In the genomic region with DNA sequence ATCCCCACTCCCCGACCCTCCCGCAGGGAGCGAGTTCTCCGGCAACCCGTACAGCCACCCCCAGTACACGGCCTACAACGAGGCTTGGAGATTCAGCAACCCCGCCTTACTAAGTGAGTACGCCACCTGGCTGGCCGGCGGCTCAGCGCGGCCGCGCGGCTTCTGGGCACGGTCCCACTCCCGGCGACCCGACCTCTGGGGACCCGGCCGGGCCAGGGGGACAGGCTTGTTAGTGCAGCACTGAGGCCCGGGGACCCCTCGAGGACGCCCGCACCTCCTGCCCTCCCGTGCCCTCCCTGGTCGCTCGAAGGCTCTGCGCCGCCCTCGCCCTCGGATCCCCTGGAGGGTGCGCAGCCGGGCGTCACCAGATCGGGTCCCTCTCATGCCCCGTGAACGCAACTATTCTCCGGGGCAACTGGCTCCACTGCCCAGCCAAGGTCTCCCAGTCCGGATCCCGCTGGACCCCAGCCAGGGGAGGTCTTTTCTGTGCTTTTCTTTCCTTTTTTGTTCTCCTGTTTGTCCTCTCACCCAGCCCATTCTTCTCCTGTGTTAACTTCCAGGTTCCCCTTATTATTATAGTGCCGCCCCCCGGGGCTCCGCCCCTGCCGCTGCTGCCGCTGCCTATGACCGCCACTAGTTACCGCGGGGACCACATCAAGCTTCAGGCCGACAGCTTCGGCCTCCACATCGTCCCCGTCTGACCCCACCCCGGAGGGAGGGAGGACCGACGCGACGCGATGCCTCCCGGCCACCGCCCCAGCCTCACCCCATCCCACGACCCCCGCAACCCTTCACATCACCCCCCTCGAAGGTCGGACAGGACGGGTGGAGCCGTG, we compare ENCODE assay signal across 8 cellular contexts.
A peak's percentile ranks its signal among the peaks of the same experiment; 100 is the strongest.
DNase-seq lines count a peak whose midpoint lies in the region; ATAC-seq and TF ChIP-seq lines count a peak whose summit lies in the region.

No MANE protein-coding gene starts in this region.

- intact Hi-C loops in mammary epithelial cell (cut with micrococcal nuclease) = loop anchor here (5.0 kb wide), 2 partner anchors 85 to 265 kb away; no protein-coding TSS in a partner anchor
- intact Hi-C loops in upper lobe of right lung (cut with DNase I) = no loop called here
- intact Hi-C loops in posterior vena cava (cut with DNase I) = no loop called here

- WGBS in mammary epithelial cell (ENCODE audit: low coverage, missing lambda C conversion rate) = no CpG with 5 or more reads among the region's 68 CpGs
- WGBS in lung, 2 donors = 1 to 2% methylated on average over 51 to 68 of the region's 68 CpGs

- no TSS peak for BruUV-seq in mammary epithelial cell (replicated peaks; lab: Mats Ljungman, UMichigan)

- CTCF ChIA-PET in mammary epithelial cell (lab: Charles Lee; ENCODE audit: low non-redundant PET) = no interaction called here

- H3K4me3 ChIP-seq in Peyer's patch = peak overlapping the region; percentile 25 to 58 (median 53)
- peak overlapping the region in 2 of 3 experiments; percentile 28 to 44 for H3K4me3 ChIP-seq in mammary epithelial cell (replicated peaks in 1 of 3; ENCODE audit: insufficient read depth in 1 of 3, low read depth in 2 of 3, low read length in 3 of 3)
- H3K4me3 ChIP-seq in lung = peak overlapping the region; percentile 5
- H3K4me3 ChIP-seq in upper lobe of right lung = peak overlapping the region; percentile 37

- dilution Hi-C loops in mammary epithelial cell (cut with HindIII; ENCODE audit: low sequenced_read_pairs) = no loop called here

- no peaks in the 10 kb centered on the region for H3K36me3 ChIP-seq in Peyer's patch
- no peaks in the 10 kb centered on the region for H3K36me3 ChIP-seq in mammary epithelial cell (ENCODE audit: insufficient read depth, low read length)
- no peaks in the 10 kb centered on the region for H3K36me3 ChIP-seq in lung (ENCODE audit: control insufficient read depth in 2 of 2, insufficient read depth in 2 of 2, low read length in 2 of 2)
- H3K36me3 ChIP-seq in upper lobe of right lung = no peaks in the 10 kb centered on the region

- H3K4me2 ChIP-seq in mammary epithelial cell (ENCODE audit: insufficient read depth, low read depth, low read length) = peak overlapping the region; percentile 80

- peak overlapping the region; percentile 46 for H2AFZ ChIP-seq in mammary epithelial cell (ENCODE audit: low read depth, low read length)

- peak in 4 of 6 experiments; percentile 6 to 18 (median 12) for TF ChIP-seq CTCF in Peyer's patch (IDR thresholded peaks at IDR 0.05)
- peak in 1 of 2 donors; percentile 43 for TF ChIP-seq CTCF in mammary epithelial cell (conservative IDR thresholded peaks at IDR 0.05 in 1 of 2, IDR thresholded peaks at IDR 0.05 in 1 of 2; ENCODE audit: extremely low read depth in 1 of 2, insufficient read depth in 1 of 2, low read depth in 1 of 2, low read length in 2 of 2)
- no peak for TF ChIP-seq CTCF in lung (IDR thresholded peaks at IDR 0.05; ENCODE audit: control extremely low read depth, extremely low read depth)
- peak; percentile 8 for TF ChIP-seq CTCF in upper lobe of right lung (IDR thresholded peaks at IDR 0.05)

- no peaks in the 10 kb centered on the region for H4K20me1 ChIP-seq in mammary epithelial cell (ENCODE audit: insufficient read depth, low read length)

- in situ Hi-C loops in mammary epithelial cell (cut with MboI; ENCODE audit: low sequenced_read_pairs in 2 of 2) = no loop called here

- H3K4me1 ChIP-seq in Peyer's patch = peaks cover 0 to 34% (median 18%) of the 10 kb centered on the region in 4 donors
- H3K4me1 ChIP-seq in mammary epithelial cell (ENCODE audit: insufficient read depth, low read length) = peaks cover 21% of the 10 kb centered on the region
- peaks cover 0 to 25% of the 10 kb centered on the region in 2 donors for H3K4me1 ChIP-seq in lung (ENCODE audit: control insufficient read depth in 2 of 2, insufficient read depth in 2 of 2, low read length in 2 of 2)
- peaks cover 19% of the 10 kb centered on the region for H3K4me1 ChIP-seq in upper lobe of right lung

- H3K9me3 ChIP-seq in Peyer's patch = peaks cover 0 to 3% (median 0%) of the 10 kb centered on the region in 4 donors
- no peaks in the 10 kb centered on the region for H3K9me3 ChIP-seq in mammary epithelial cell (replicated peaks; ENCODE audit: insufficient read depth, low read length)
- H3K9me3 ChIP-seq in lung (ENCODE audit: control insufficient read depth in 2 of 2, insufficient read depth in 1 of 2, low read length in 1 of 2) = peaks cover 0 to 9% of the 10 kb centered on the region in 2 donors
- H3K9me3 ChIP-seq in upper lobe of right lung = no peaks in the 10 kb centered on the region

- no peak overlapping the region for H3K27ac ChIP-seq in Peyer's patch
- no peak overlapping the region for H3K27ac ChIP-seq in mammary epithelial cell (ENCODE audit: insufficient read depth, low read depth, low read length)
- H3K27ac ChIP-seq in lung (ENCODE audit: low read depth in 1 of 2, low read length in 1 of 2) = no peak overlapping the region
- H3K27ac ChIP-seq in upper lobe of right lung = no peak overlapping the region

- H3K9ac ChIP-seq in mammary epithelial cell (ENCODE audit: insufficient read depth, low read length) = no peak overlapping the region

- peak; percentile 55 for ATAC-seq in lung (ENCODE audit: insufficient read depth, low FRiP score)
- ATAC-seq in upper lobe of right lung = peak; percentile 61
- ATAC-seq in GM21515 (IDR thresholded peaks at IDR 0.05; ENCODE audit: unreplicated experiment) = no peak

- peaks cover 0 to 57% of the 10 kb centered on the region in 2 donors for H3K27me3 ChIP-seq in Peyer's patch
- H3K27me3 ChIP-seq in mammary epithelial cell (ENCODE audit: insufficient read depth, low read length) = peaks cover 55% of the 10 kb centered on the region
- peaks cover 21% of the 10 kb centered on the region for H3K27me3 ChIP-seq in lung (ENCODE audit: control insufficient read depth, insufficient read depth)
- H3K27me3 ChIP-seq in upper lobe of right lung = peaks cover 90% of the 10 kb centered on the region

- no peak for TF ChIP-seq POLR2A in Peyer's patch (IDR thresholded peaks at IDR 0.05)

- H3K79me2 ChIP-seq in mammary epithelial cell (ENCODE audit: insufficient read depth, low read length) = no peaks in the 10 kb centered on the region

- DNase-seq in NCI-H510A (lab: John Stamatoyannopoulos, UW) = peak; percentile 18
- no peak for DNase-seq in NCI-H510A treated with DMSO at 0.1 percent for 48 hours (lab: John Stamatoyannopoulos, UW)
- peak in 2 of 3 donors; percentile 42 to 54 for DNase-seq in Peyer's patch
- DNase-seq in mammary epithelial cell = peak; percentile 19
- DNase-seq in lung (ENCODE audit: low spot score) = peak; percentile 28
- DNase-seq in upper lobe of right lung = no peak
- DNase-seq in posterior vena cava (ENCODE audit: low spot score) = no peak

Comparison
In these comparisons a context has a peak if more than half of its experiments do, and no peak if none do; other contexts are left out.
1. DNase-seq: peak in NCI-H510A (single experiment), Peyer's patch (2 of 3), mammary epithelial cell (single experiment) and lung (single experiment); none in NCI-H510A treated with DMSO at 0.1 percent for 48 hours (single experiment), upper lobe of right lung (single experiment) and posterior vena cava (single experiment).
2. Peak in every context shown above with its lines, with median percentiles within 50 percentile points of each other: H3K4me3 ChIP-seq.